1 cellular context compared by ENCODE assay signal in genomic region chr22:20949698-20950183, GRCh38.
A peak's percentile ranks its signal among the peaks of the same experiment; 100 is the strongest.
TF ChIP-seq lines count a peak whose summit lies in the region.

No MANE protein-coding gene starts in this region.

TF ChIP-seq in HepG2, 621 proteins besides CTCF, POLR2A, EP300 and RAD21 (continued from another document and continues in another):
- peak; percentile 22; the same call in 1 of the 2 replicates for TF ChIP-seq PRDM10 (CRISPR knock-in tag; IDR thresholded peaks at IDR 0.05; ENCODE audit: low read depth)
- TF ChIP-seq HNF4A (CRISPR knock-in tag; IDR thresholded peaks at IDR 0.05), result peak; percentile 74
- TF ChIP-seq ZGPAT (CRISPR knock-in tag; IDR thresholded peaks at IDR 0.05), result peak; percentile 63; the same call in 1 of the 2 replicates
- TF ChIP-seq IKZF4 (CRISPR knock-in tag; IDR thresholded peaks at IDR 0.05; ENCODE audit: borderline replicate concordance, low read depth, not compliant biosample characterization), result no peak
- no peak for TF ChIP-seq NFYC (CRISPR knock-in tag; IDR thresholded peaks at IDR 0.05)
- TF ChIP-seq GMEB1 (CRISPR knock-in tag; IDR thresholded peaks at IDR 0.05; ENCODE audit: borderline replicate concordance), result no peak
- TF ChIP-seq KDM1A (CRISPR knock-in tag; IDR thresholded peaks at IDR 0.05), result no peak
- no peak for TF ChIP-seq ZNF260 (CRISPR knock-in tag; IDR thresholded peaks at IDR 0.05; ENCODE audit: borderline replicate concordance, low read depth)
- peak; percentile 44; the same call in 1 of the 2 replicates for TF ChIP-seq HOMEZ (CRISPR knock-in tag; IDR thresholded peaks at IDR 0.05; ENCODE audit: low read depth)
- TF ChIP-seq PCBP1 (IDR thresholded peaks at IDR 0.05; ENCODE audit: borderline replicate concordance, low read depth, low read length), result no peak
- TF ChIP-seq BCL3 (CRISPR knock-in tag; IDR thresholded peaks at IDR 0.05), result no peak
- TF ChIP-seq RNF219 (CRISPR knock-in tag; IDR thresholded peaks at IDR 0.05), result no peak
- TF ChIP-seq TEAD3 (CRISPR knock-in tag; optimal IDR thresholded peaks at IDR 0.05; ENCODE audit: borderline replicate concordance), result peak; percentile 87
- no peak for TF ChIP-seq ESRRA (CRISPR knock-in tag; IDR thresholded peaks at IDR 0.05; ENCODE audit: low read depth)
- peak; percentile 20; the same call in 1 of the 2 replicates for TF ChIP-seq KAT8 (CRISPR knock-in tag; IDR thresholded peaks at IDR 0.05)
- TF ChIP-seq FIP1L1 (IDR thresholded peaks at IDR 0.05; ENCODE audit: borderline replicate concordance, insufficient read depth, low read depth, low read length), result no peak
- no peak for TF ChIP-seq ZNF512B (CRISPR knock-in tag; IDR thresholded peaks at IDR 0.05; ENCODE audit: borderline replicate concordance)
- no peak; the same call in 1 of the 2 replicates for TF ChIP-seq HMG20B (CRISPR knock-in tag; conservative IDR thresholded peaks at IDR 0.05)
- no peak for TF ChIP-seq HNF4G (IDR thresholded peaks at IDR 0.05; ENCODE audit: borderline replicate concordance, low read depth, low read length)
- no peak; the same call in 1 of the 2 replicates for TF ChIP-seq HNF4G (CRISPR knock-in tag; IDR thresholded peaks at IDR 0.05; ENCODE audit: borderline replicate concordance, low read depth)
- TF ChIP-seq ZNF703 (CRISPR knock-in tag; IDR thresholded peaks at IDR 0.05; ENCODE audit: borderline replicate concordance), result no peak
- TF ChIP-seq ZNF10 (CRISPR knock-in tag; IDR thresholded peaks at IDR 0.05; ENCODE audit: borderline replicate concordance, low read depth), result no peak
- no peak for TF ChIP-seq ZNF160 (CRISPR knock-in tag; IDR thresholded peaks at IDR 0.05)
- peak; percentile 27; the same call in 1 of the 2 replicates for TF ChIP-seq TARDBP (CRISPR knock-in tag; IDR thresholded peaks at IDR 0.05)
- TF ChIP-seq PRDM15 (CRISPR knock-in tag; IDR thresholded peaks at IDR 0.05), result no peak
- no peak for TF ChIP-seq ZNF781 (CRISPR knock-in tag; IDR thresholded peaks at IDR 0.05; ENCODE audit: borderline replicate concordance, not compliant biosample characterization)
- TF ChIP-seq GTF3A (CRISPR knock-in tag; conservative IDR thresholded peaks at IDR 0.05), result no peak
- no peak for TF ChIP-seq SALL2 (CRISPR knock-in tag; IDR thresholded peaks at IDR 0.05)
- no peak for TF ChIP-seq ZNF780A (CRISPR knock-in tag; IDR thresholded peaks at IDR 0.05)
- peak; percentile 53; the same call in 1 of the 2 replicates for TF ChIP-seq HNF1A (IDR thresholded peaks at IDR 0.05; ENCODE audit: low read depth)
- peak; percentile 39; the same call in 1 of the 2 replicates for TF ChIP-seq HNF1A (CRISPR knock-in tag; IDR thresholded peaks at IDR 0.05; ENCODE audit: borderline replicate concordance)
- no peak for TF ChIP-seq NKX3-1 (CRISPR knock-in tag; IDR thresholded peaks at IDR 0.05)
